Comparison of ENCODE assay signal across 25 cellular contexts in the genomic region with DNA sequence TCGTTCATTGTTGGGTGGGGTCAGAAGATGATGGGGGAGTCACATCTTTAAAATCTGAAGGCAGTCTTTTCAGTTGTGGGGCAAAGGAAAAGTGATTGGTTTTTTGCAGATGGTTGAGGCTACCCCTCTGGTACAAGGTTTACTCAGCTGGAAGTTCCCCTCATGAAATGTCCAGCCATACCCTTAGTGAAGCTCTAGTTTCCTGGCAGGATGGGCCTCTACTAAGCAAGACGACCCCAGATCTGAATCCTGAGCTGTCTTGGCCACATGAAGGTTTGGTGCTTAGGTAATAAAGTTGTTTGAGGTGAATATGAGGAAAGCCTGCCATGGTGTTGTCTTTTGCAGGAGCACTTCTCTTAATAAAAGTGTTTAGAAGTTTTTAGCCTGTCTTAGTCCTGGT. TPM values are rescaled to one million over a fixed set of nuclear protein-coding genes. Genes with fewer than 3 reads are reported as not detected.
"Had no signal": no experiment of that assay in that cellular context is flagged by ENCODE, and none has a peak within 500 bp of the region (broad histone marks: within the 10 kb centered on the region; RNA-seq: fewer than 3 reads in every experiment).

No MANE protein-coding gene starts in this region.

- H3K36me3 ChIP-seq: MG63, SJSA1 had no signal

- H3K27me3 ChIP-seq: MG63, SJSA1 had no signal

- DNase-seq: IMR-90, Karpas-422, KG1, MG63, NCI-H1092, NCI-H1105 treated with DMSO at 0.1 percent for 48 hours, NCI-H1417 treated with DMSO at 0.1 percent for 48 hours, NCI-H146, NCI-H1694 treated with DMSO at 0.1 percent for 48 hours, NCI-H1930, NCI-H2081, NCI-H2107, NCI-H226, NCI-H446, NCI-H510A, NCI-H524 treated with DMSO at 0.1 percent for 48 hours, NCI-H69, NCI-H774, Right ventricle myocardium superior, RPMI8226, SIG-M5 had no signal

- H3K9me3 ChIP-seq: MG63, SJSA1 had no signal

- H3K4me3 ChIP-seq: MG63, SJSA1, SK-N-MC had no signal

- H3K4me1 ChIP-seq: SJSA1 had no signal

- ATAC-seq: HepG2 had no signal

- H3K27ac ChIP-seq: SJSA1, SK-N-MC had no signal

RNA-seq across cellular contexts. Expression of gene RPS4Y2, which starts 9.2 kb away (rescaled TPM):
- total RNA-seq: HepG2, HT1080, IMR-90, Right ventricle myocardium superior, SJSA1 had no signal
